In genomic region chr12:64392221-64392620, GRCh38 we compare ENCODE assay signal across 1 cellular context.
TF ChIP-seq lines count a peak whose summit lies in the region.

No MANE protein-coding gene starts in this region.

TF ChIP-seq in K562, 482 proteins besides CTCF, POLR2A, EP300 and RAD21:
- no peak for TF ChIP-seq NR1H2 (CRISPR knock-in tag; IDR thresholded peaks at IDR 0.05)
- no peak for TF ChIP-seq PREB (CRISPR knock-in tag; IDR thresholded peaks at IDR 0.05)
- no peak for TF ChIP-seq ZNF354B (CRISPR knock-in tag; IDR thresholded peaks at IDR 0.05)
- TF ChIP-seq NFIX (CRISPR knock-in tag; IDR thresholded peaks at IDR 0.05; ENCODE audit: low read depth): no peak
- TF ChIP-seq ZNF740 (CRISPR knock-in tag; IDR thresholded peaks at IDR 0.05): no peak
- TF ChIP-seq ZNF740 (tag; IDR thresholded peaks at IDR 0.05): no peak
- TF ChIP-seq SIN3A (IDR thresholded peaks at IDR 0.05; ENCODE audit: borderline replicate concordance in 2 of 2, control insufficient read depth in 1 of 2, low read depth in 2 of 2, low read length in 2 of 2): no peak
- no peak for TF ChIP-seq ZNF282 (CRISPR knock-in tag; IDR thresholded peaks at IDR 0.05)
- TF ChIP-seq ZBTB12 (CRISPR knock-in tag; IDR thresholded peaks at IDR 0.05): no peak
- TF ChIP-seq NBN (IDR thresholded peaks at IDR 0.05; ENCODE audit: low read depth): no peak
- TF ChIP-seq ZBTB49 (CRISPR knock-in tag; IDR thresholded peaks at IDR 0.05; ENCODE audit: borderline replicate concordance): no peak
- no peak for TF ChIP-seq ZHX1 (conservative IDR thresholded peaks at IDR 0.05; ENCODE audit: low read length)
- no peak for TF ChIP-seq RNF219 (CRISPR knock-in tag; IDR thresholded peaks at IDR 0.05)
- TF ChIP-seq ZNF197 (CRISPR knock-in tag; IDR thresholded peaks at IDR 0.05; ENCODE audit: low read depth): no peak
- TF ChIP-seq DMBX1 (CRISPR knock-in tag; IDR thresholded peaks at IDR 0.05; ENCODE audit: borderline replicate concordance): no peak
- TF ChIP-seq BCOR (IDR thresholded peaks at IDR 0.05): no peak
